ENCODE assay signal across 10 cellular contexts in the genomic region with DNA sequence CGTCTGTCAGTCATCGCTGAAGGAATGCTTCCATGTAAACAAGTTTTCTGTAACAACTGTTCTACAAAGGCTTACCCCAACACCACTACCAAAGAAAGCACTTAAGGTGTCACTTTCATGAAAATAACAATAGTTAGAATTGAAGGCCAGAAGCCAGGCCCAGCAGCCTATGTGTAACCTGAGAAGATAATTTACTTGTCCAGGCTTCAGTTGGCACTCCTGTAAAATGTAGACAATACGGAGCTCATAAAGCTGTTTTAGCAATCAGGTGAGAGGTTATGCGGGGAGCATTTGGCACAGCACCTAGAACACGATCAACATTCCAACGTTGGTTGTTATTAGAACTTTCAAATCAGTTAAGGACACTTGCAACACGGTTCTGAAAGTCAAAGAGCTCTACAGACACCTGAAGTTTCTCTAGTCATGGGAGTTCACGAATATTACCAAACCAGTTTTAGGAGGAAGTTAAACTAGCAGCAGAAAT. TPM values are rescaled to one million over a fixed set of nuclear protein-coding genes. Genes with fewer than 3 reads are reported as not detected.
DNase-seq lines count a peak whose midpoint lies in the region; ATAC-seq and TF ChIP-seq lines count a peak whose summit lies in the region.
"Had no signal": no experiment of that assay in that cellular context is flagged by ENCODE, and none has a peak within 500 bp of the region (broad histone marks: within the 10 kb centered on the region; RNA-seq: fewer than 3 reads in every experiment).

No MANE protein-coding gene starts in this region.

- H3K27me3 ChIP-seq in Panc1 (ENCODE audit: control insufficient read depth, insufficient read depth, low read length) (no peaks in the 10 kb centered on the region), mesenchymal stem cell (ENCODE audit: control insufficient read depth in 1 of 2, insufficient read depth in 1 of 2, low read length in 2 of 2) (no peaks in the 10 kb centered on the region)
- H3K27me3 ChIP-seq: SJCRH30 had no signal

- CTCF ChIA-PET in Panc1 (lab: Charles Lee) = no interaction called here

- no peak overlapping the region for H2BK5ac ChIP-seq in mesenchymal stem cell (ENCODE audit: low read depth, low read length, poor library complexity, severe bottlenecking)

- 86% methylated on average over 8 of the region's 8 CpGs for WGBS in mesenchymal stem cell

- no peak overlapping the region for H2BK15ac ChIP-seq in mesenchymal stem cell (ENCODE audit: low read depth, poor library complexity, severe bottlenecking)

- H3K27ac ChIP-seq in Panc1 (ENCODE audit: low read length) (peak overlapping the region; percentile 29; the same call in 1 of the 2 replicates), mesenchymal stem cell (ENCODE audit: low read length, poor library complexity, severe bottlenecking) (no peak overlapping the region)
- H3K27ac ChIP-seq: KMS-11, SJCRH30 had no signal

- H4K91ac ChIP-seq in mesenchymal stem cell (ENCODE audit: low read length) = no peak overlapping the region

- H3K4me1 ChIP-seq in Panc1 (ENCODE audit: control insufficient read depth, insufficient read depth, low read length) = peaks cover 24% of the 10 kb centered on the region
- peaks cover 2% of the 10 kb centered on the region for H3K4me1 ChIP-seq in mesenchymal stem cell (ENCODE audit: control insufficient read depth, insufficient read depth, low read depth, low read length)
- H3K4me1 ChIP-seq: SJCRH30 had no signal

- H4K8ac ChIP-seq in mesenchymal stem cell (ENCODE audit: low read length) = no peak overlapping the region

- no peak overlapping the region for H3K23ac ChIP-seq in mesenchymal stem cell (ENCODE audit: low read length in 2 of 2)

- in situ Hi-C loops in Panc1 (cut with HindIII; ENCODE audit: low pct_unique_long_range_greater_than_20kb, low sequenced_read_pairs) = no loop called here

- H2BK120ac ChIP-seq in mesenchymal stem cell (ENCODE audit: low read depth, low read length) = no peak overlapping the region

- no peaks in the 10 kb centered on the region for H3K9me3 ChIP-seq in Panc1 (ENCODE audit: control insufficient read depth, insufficient read depth, low read depth, low read length)
- no peaks in the 10 kb centered on the region for H3K9me3 ChIP-seq in mesenchymal stem cell (ENCODE audit: control insufficient read depth, low read length)
- H3K9me3 ChIP-seq: SJCRH30 had no signal

- H2AK5ac ChIP-seq in mesenchymal stem cell (ENCODE audit: low read length, severe bottlenecking) = no peak overlapping the region

- intact Hi-C loops in Panc1 (cut with micrococcal nuclease; ENCODE audit: unreplicated experiment) (no loop called here), head of caudate nucleus (cut with DNase I) (no loop called here)

- no peak overlapping the region for H2AFZ ChIP-seq in mesenchymal stem cell (ENCODE audit: low read depth, low read length)

- ATAC-seq in Panc1 (no peak), GM18868 (IDR thresholded peaks at IDR 0.05; ENCODE audit: unreplicated experiment) (no peak)

- H3K4me2 ChIP-seq in mesenchymal stem cell (ENCODE audit: low read length, poor library complexity, severe bottlenecking) = no peak overlapping the region
- H3K4me2 ChIP-seq: KMS-11 had no signal

- TF ChIP-seq CTCF in Panc1 (IDR thresholded peaks at IDR 0.05) = no peak

- DNase-seq in COR-L47 (lab: John Stamatoyannopoulos, UW) (peak; percentile 55), NCI-H1105 treated with DMSO at 0.1 percent for 48 hours (lab: John Stamatoyannopoulos, UW) (peak; percentile 84), Panc1 (ENCODE audit: low read depth, low spot score) (no peak), kidney tubule cell (ENCODE audit: low spot score) (peak; percentile 33), head of caudate nucleus (no peak), mesenchymal stem cell (no peak), anterior cingulate cortex (lab: John Stamatoyannopoulos, UW) (no peak)
- DNase-seq: SJCRH30 had no signal

- no peak overlapping the region for H3K14ac ChIP-seq in mesenchymal stem cell (ENCODE audit: low read length in 2 of 2)

- H3K18ac ChIP-seq in mesenchymal stem cell (ENCODE audit: low read depth in 1 of 2, low read length in 2 of 2) = no peak overlapping the region

- peaks cover 33% of the 10 kb centered on the region for H3K79me1 ChIP-seq in mesenchymal stem cell (replicated peaks; ENCODE audit: low read length, poor library complexity, severe bottlenecking)

- H3K36me3 ChIP-seq in Panc1 (ENCODE audit: control insufficient read depth, insufficient read depth, low read length) (no peaks in the 10 kb centered on the region), mesenchymal stem cell (ENCODE audit: control insufficient read depth in 1 of 2, insufficient read depth in 2 of 2, low read depth in 1 of 2, low read length in 2 of 2) (no peaks in the 10 kb centered on the region)

- POLR2A ChIA-PET in Panc1 (lab: Charles Lee) = no interaction called here

- H3K4me3 ChIP-seq in Panc1 (ENCODE audit: low read depth in 2 of 2, low read length in 2 of 2) (no peak overlapping the region), mesenchymal stem cell (ENCODE audit: insufficient read depth in 1 of 2, low read depth in 1 of 2, low read length in 2 of 2) (no peak overlapping the region)
- H3K4me3 ChIP-seq: SJCRH30 had no signal

- H3K9ac ChIP-seq in mesenchymal stem cell (ENCODE audit: low read length) = no peak overlapping the region
- H3K9ac ChIP-seq: KMS-11 had no signal

- BruUV-seq in Panc1 (replicated peaks; lab: Mats Ljungman, UMichigan) = no TSS peak

- H2BK12ac ChIP-seq in mesenchymal stem cell (ENCODE audit: low read length in 2 of 2) = no peak overlapping the region

- H3K4ac ChIP-seq in mesenchymal stem cell (ENCODE audit: low read depth in 1 of 2, low read length in 2 of 2) = no peak overlapping the region

RNA-seq across cellular contexts. Expression of gene ADGRA3, which starts 15.7 kb away (rescaled TPM):
- total RNA-seq in Panc1 (2021; ENCODE audit: unreplicated experiment) = 41.2 TPM
- polyA plus RNA-seq in Panc1 (2012; ENCODE audit: insufficient read length) = 28.1 TPM
- polyA plus RNA-seq in mesenchymal stem cell (2013, experiment 1 of 2) = 19.9 TPM
- 19.8 TPM for polyA plus RNA-seq in mesenchymal stem cell (2013, experiment 2 of 2)

Comparison
In these comparisons a context has a peak if more than half of its experiments do, and no peak if none do; other contexts are left out.
1. DNase-seq: peak in COR-L47 (single experiment), NCI-H1105 treated with DMSO at 0.1 percent for 48 hours (single experiment) and kidney tubule cell (single experiment); none in Panc1 (single experiment), head of caudate nucleus (0 of 42), mesenchymal stem cell (single experiment) and anterior cingulate cortex (0 of 58).